ENCODE assay signal across 9 cellular contexts in the genomic region with DNA sequence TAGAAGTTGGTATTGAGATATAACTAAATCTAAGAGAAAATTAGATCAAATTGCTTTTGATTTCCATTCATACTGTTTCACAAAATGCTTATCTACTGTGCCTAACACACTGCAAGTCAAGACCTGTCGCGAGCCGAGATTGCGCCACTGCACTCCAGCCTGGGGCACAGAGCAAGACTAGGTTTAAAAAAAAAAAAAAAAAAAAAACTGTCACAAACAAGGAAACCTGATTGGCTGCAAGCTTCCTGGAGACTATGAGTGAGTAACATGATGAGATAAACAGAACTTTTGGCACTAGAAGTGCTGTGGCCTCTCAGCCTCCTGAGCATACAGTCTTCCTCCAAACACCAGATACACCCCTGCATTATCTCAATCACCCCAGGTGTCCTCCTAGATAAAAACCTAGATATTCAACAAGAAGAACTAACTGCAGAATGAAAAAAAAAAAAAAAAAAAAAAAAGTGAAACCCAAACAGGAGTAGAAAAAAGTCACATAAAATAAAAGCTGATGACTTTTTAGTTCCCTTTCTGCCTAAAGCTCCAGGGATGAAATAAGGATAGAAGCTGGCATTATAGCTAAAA.
DNase-seq lines count a peak whose midpoint lies in the region; ATAC-seq, FAIRE-seq and TF ChIP-seq lines count a peak whose summit lies in the region.
"Had no signal": no experiment of that assay in that cellular context is flagged by ENCODE, and none has a peak within 500 bp of the region (broad histone marks: within the 10 kb centered on the region; RNA-seq: fewer than 3 reads in every experiment).

No MANE protein-coding gene starts in this region.

- H3K4me1 ChIP-seq in kidney (ENCODE audit: control insufficient read depth in 1 of 2, insufficient read depth in 1 of 2, low read depth in 1 of 2, low read length in 2 of 2): peaks cover 2 to 15% of the 10 kb centered on the region in 2 donors

- H3K4me3 ChIP-seq in astrocyte of the spinal cord (ENCODE audit: low read depth, low read length): no peak overlapping the region
- H3K4me3 ChIP-seq in kidney (ENCODE audit: low read length in 2 of 2): peak overlapping the region in 1 of 2 donors; percentile 5

- no peak overlapping the region for H3K27ac ChIP-seq in kidney (ENCODE audit: low read depth in 2 of 2, low read length in 2 of 2)

- in situ Hi-C loops in ACHN (cut with HindIII; ENCODE audit: low pct_ligation_motif_present, low pct_unique_long_range_greater_than_20kb, low sequenced_read_pairs): no loop called here
- in situ Hi-C loops in astrocyte of the spinal cord (cut with HindIII; ENCODE audit: low sequenced_read_pairs): no loop called here

- TF ChIP-seq CTCF in astrocyte of the spinal cord (IDR thresholded peaks at IDR 0.05; ENCODE audit: low read depth, low read length): no peak
- no peak for TF ChIP-seq CTCF in kidney (IDR thresholded peaks at IDR 0.05; ENCODE audit: borderline replicate concordance, extremely low read depth, insufficient read depth)

- ATAC-seq in GM19463 (IDR thresholded peaks at IDR 0.05; ENCODE audit: unreplicated experiment): no peak
- ATAC-seq in GM18867 (IDR thresholded peaks at IDR 0.05; ENCODE audit: unreplicated experiment): no peak

- peak; percentile 81 for DNase-seq in ACHN
- peak; percentile 73 for DNase-seq in LoVo (ENCODE audit: low spot score)
- DNase-seq in astrocyte of the spinal cord (ENCODE audit: low read depth, low spot score): peak; percentile 56
- DNase-seq in kidney: peak; percentile 79
- DNase-seq in NCI-H446 treated with DMSO at 0.1 percent for 48 hours (lab: John Stamatoyannopoulos, UW): no peak
- no peak for DNase-seq in NAMALWA (ENCODE audit: low spot score)
- DNase-seq: immature natural killer cell had no signal

- intact Hi-C loops in kidney (cut with DNase I): no loop called here

- no peaks in the 10 kb centered on the region for H3K36me3 ChIP-seq in kidney (ENCODE audit: control insufficient read depth in 1 of 2, insufficient read depth in 2 of 2, low read length in 2 of 2)

- H3K9me3 ChIP-seq in kidney (ENCODE audit: control insufficient read depth in 1 of 2, low read length in 2 of 2): no peaks in the 10 kb centered on the region

- peak; percentile 54 for FAIRE-seq in kidney (lab: Jason Lieb, UNC)

- peak overlapping the region in 1 of 2 donors; percentile 15 for H3K9ac ChIP-seq in kidney (ENCODE audit: low read length in 2 of 2)

Comparison
In these comparisons a context has a peak if more than half of its experiments do, and no peak if none do; other contexts are left out.
1. DNase-seq: peak in ACHN (single experiment), LoVo (single experiment), astrocyte of the spinal cord (single experiment) and kidney (single experiment); none in NCI-H446 treated with DMSO at 0.1 percent for 48 hours (single experiment) and NAMALWA (single experiment).